14 cellular contexts compared by ENCODE assay signal in genomic region chr21:46121286-46122221, GRCh38. TPM values are rescaled to one million over a fixed set of nuclear protein-coding genes. Genes with fewer than 3 reads are reported as not detected.
DNase-seq lines count a peak whose midpoint lies in the region; ATAC-seq and TF ChIP-seq lines count a peak whose summit lies in the region.
"Had no signal": no experiment of that assay in that cellular context is flagged by ENCODE, and none has a peak within 500 bp of the region (broad histone marks: within the 10 kb centered on the region; RNA-seq: fewer than 3 reads in every experiment).

No MANE protein-coding gene starts in this region.

- WGBS in neuronal stem cell (ENCODE audit: extremely low coverage in 2 of 2, insufficient read length in 2 of 2, insufficient replicate concordance in 1 of 2), 2 donors = no CpG with 5 or more reads among the region's 29 CpGs

- H2BK12ac ChIP-seq in neuronal stem cell (ENCODE audit: low read length) = peak overlapping the region; percentile 25

- peak overlapping the region; percentile 70 for H2AK5ac ChIP-seq in neuronal stem cell (ENCODE audit: low read depth, low read length)

- peak overlapping the region; percentile 6 for H2BK15ac ChIP-seq in neuronal stem cell (ENCODE audit: low read length)

- no peaks in the 10 kb centered on the region for H3K36me3 ChIP-seq in neuronal stem cell (replicated peaks in 1 of 2; ENCODE audit: control insufficient read depth in 2 of 2, insufficient read depth in 2 of 2, low read length in 2 of 2)

- H3K9me3 ChIP-seq in neuronal stem cell (replicated peaks in 1 of 2; ENCODE audit: control insufficient read depth in 2 of 2, insufficient read depth in 1 of 2, low read depth in 1 of 2, low read length in 2 of 2) = no peaks in the 10 kb centered on the region

- TF ChIP-seq POLR2A in erythroblast (IDR thresholded peaks at IDR 0.05; ENCODE audit: low read length) = no peak

- H2AFZ ChIP-seq in neuronal stem cell (ENCODE audit: low read length) = no peak overlapping the region

- no peak overlapping the region for H3K23ac ChIP-seq in neuronal stem cell (ENCODE audit: low read depth, low read length, poor library complexity)

- no peak overlapping the region for H2BK120ac ChIP-seq in neuronal stem cell (ENCODE audit: low read depth, low read length)

- peaks cover 3% of the 10 kb centered on the region for H3K79me1 ChIP-seq in neuronal stem cell (ENCODE audit: low read depth, low read length)

- peaks cover 0 to 5% (median 0%) of the 10 kb centered on the region in 45 donors for H3K27me3 ChIP-seq in dorsolateral prefrontal cortex
- H3K27me3 ChIP-seq in neuronal stem cell (ENCODE audit: control insufficient read depth in 3 of 3, insufficient read depth in 3 of 3, low read depth in 1 of 3, low read length in 3 of 3) = no peaks in the 10 kb centered on the region

- intact Hi-C loops in dorsolateral prefrontal cortex (cut with DNase I) = no loop called here

- no peak overlapping the region for H3K4me2 ChIP-seq in neuronal stem cell (ENCODE audit: insufficient read depth, low read length, poor library complexity, severe bottlenecking)

- no peak overlapping the region for H3K9ac ChIP-seq in neuronal stem cell (ENCODE audit: low read depth, low read length, poor library complexity)

- H3K27ac ChIP-seq in dorsolateral prefrontal cortex = no peak overlapping the region
- no peak overlapping the region for H3K27ac ChIP-seq in neuronal stem cell (replicated peaks; ENCODE audit: low read length)

- ATAC-seq in GM21723 (IDR thresholded peaks at IDR 0.05; ENCODE audit: unreplicated experiment) (no peak), HG03108 (IDR thresholded peaks at IDR 0.05; ENCODE audit: unreplicated experiment) (no peak)

- no peak overlapping the region for H2BK5ac ChIP-seq in neuronal stem cell (ENCODE audit: low read length)

- H3K4me3 ChIP-seq in dorsolateral prefrontal cortex = no peak overlapping the region
- H3K4me3 ChIP-seq in neuronal stem cell (ENCODE audit: low read length in 2 of 2) = no peak overlapping the region

- TF ChIP-seq CTCF in dorsolateral prefrontal cortex (IDR thresholded peaks at IDR 0.05 in 54 of 56, conservative IDR thresholded peaks at IDR 0.05 in 2 of 56; ENCODE audit: low read depth in 1 of 56, partially characterized antibody in 56 of 56) = no peak

- no peak overlapping the region for H4K91ac ChIP-seq in neuronal stem cell (ENCODE audit: low read depth, low read length, poor library complexity)

- no peaks in the 10 kb centered on the region for H3K4me1 ChIP-seq in neuronal stem cell (ENCODE audit: control insufficient read depth in 2 of 2, insufficient read depth in 1 of 2, low read depth in 1 of 2, low read length in 2 of 2)

- H3K18ac ChIP-seq in neuronal stem cell (ENCODE audit: low read length) = peak overlapping the region; percentile 2

- no peak overlapping the region for H4K8ac ChIP-seq in neuronal stem cell (ENCODE audit: low read depth, low read length)

- peak overlapping the region; percentile 66 for H3K4ac ChIP-seq in neuronal stem cell (ENCODE audit: low read length)

- peak overlapping the region; percentile 98 for H3K14ac ChIP-seq in neuronal stem cell (ENCODE audit: low read length)

- DNase-seq in stimulated activated CD4-positive, alpha-beta T cell treated with anti-CD3 and anti-CD28 coated beads, Interleukin-4, amount 100 ng/mL, for 1 hour = peak; percentile 1
- no peak for DNase-seq in stimulated activated CD4-positive, alpha-beta T cell treated with anti-CD3 and anti-CD28 coated beads, Interleukin-2, amount 100 ng/mL, for 48 hours
- DNase-seq in dorsolateral prefrontal cortex = peak in 7 of 10 donors; percentile 3 to 42 (median 30)
- no peak for DNase-seq in neuronal stem cell (ENCODE audit: low spot score)
- no peak for DNase-seq in cerebellar cortex (ENCODE audit: low spot score)
- no peak for DNase-seq in erythroblast (lab: John Stamatoyannopoulos, UW)
- DNase-seq: naive B cell; NCI-H2171; stimulated activated CD4-positive, alpha-beta T cell treated with anti-CD3 and anti-CD28 coated beads, Interleukin-12 subunit alpha, Interleukin-12 subunit beta, amount 100 ng/mL, for 4 hours; stimulated activated CD8-positive, alpha-beta memory T cell treated with anti-CD3 and anti-CD28 coated beads, Interleukin-4, amount 100 ng/mL, for 48 hours had no signal

RNA-seq across cellular contexts. Expression of gene COL6A2, which starts 23.6 kb away (rescaled TPM):
- 10 to 100 TPM in 83 of 120 experiments, 1 to 10 TPM in 37; 4.3 to 57.2 (median 12.6) TPM for total RNA-seq in dorsolateral prefrontal cortex
- 19.3 TPM for polyA plus RNA-seq in neuronal stem cell (2013, experiment 1 of 2)
- 19.1 TPM for polyA plus RNA-seq in neuronal stem cell (2013, experiment 2 of 2)

RNA-seq across cellular contexts. Expression of gene FTCD, which starts 33.8 kb away (rescaled TPM):
- total RNA-seq in dorsolateral prefrontal cortex = 10 to 100 TPM in 104 of 120 experiments, 1 to 10 TPM in 16; 4.0 to 48.0 (median 20.5) TPM
- 2.1 TPM for polyA plus RNA-seq in neuronal stem cell (2013, experiment 1 of 2)
- 2.0 TPM for polyA plus RNA-seq in neuronal stem cell (2013, experiment 2 of 2)
- total RNA-seq: bronchial epithelial cell had no signal
- polyA plus RNA-seq: CD4-positive, alpha-beta memory T cell had no signal

Comparison
In these comparisons a context has a peak if more than half of its experiments do, and no peak if none do; other contexts are left out.
1. DNase-seq: peak in stimulated activated CD4-positive, alpha-beta T cell treated with anti-CD3 and anti-CD28 coated beads, Interleukin-4, amount 100 ng/mL, for 1 hour (single experiment) and dorsolateral prefrontal cortex (7 of 10); none in stimulated activated CD4-positive, alpha-beta T cell treated with anti-CD3 and anti-CD28 coated beads, Interleukin-2, amount 100 ng/mL, for 48 hours (0 of 2), neuronal stem cell (single experiment), cerebellar cortex (single experiment) and erythroblast (0 of 2).